Comparison of ENCODE assay signal across 19 cellular contexts in the genomic region with DNA sequence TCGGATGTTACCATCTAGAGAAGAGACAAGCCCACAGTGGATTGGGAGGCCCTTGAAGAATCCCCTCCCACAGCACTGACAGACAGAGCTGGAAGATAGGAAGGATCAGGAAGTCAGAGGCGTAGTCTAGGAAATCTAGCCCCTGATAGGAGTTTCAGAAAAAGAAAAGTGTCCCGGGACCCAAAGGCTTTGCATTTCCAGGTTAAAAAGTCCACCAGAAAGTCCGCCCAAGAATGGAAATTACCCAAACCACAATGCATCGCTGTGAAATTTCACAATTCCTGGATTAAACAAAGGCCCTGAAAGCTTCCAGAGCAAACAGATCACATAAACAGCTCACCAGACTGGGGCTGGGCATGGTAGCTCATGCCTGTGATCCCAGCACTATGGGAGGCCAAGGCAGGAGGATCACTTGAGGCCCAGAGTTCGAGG.
DNase-seq lines count a peak whose midpoint lies in the region; ATAC-seq and TF ChIP-seq lines count a peak whose summit lies in the region.
"Had no signal": no experiment of that assay in that cellular context is flagged by ENCODE, and none has a peak within 500 bp of the region (broad histone marks: within the 10 kb centered on the region; RNA-seq: fewer than 3 reads in every experiment).

No MANE protein-coding gene starts in this region.

- H3K27ac Mint-ChIP-seq in endothelial cell (ENCODE audit: unreplicated experiment) = no peak overlapping the region
- H3K27ac Mint-ChIP-seq in mesothelial cell of epicardium = peak overlapping the region; percentile 60
- no peak overlapping the region for H3K27ac Mint-ChIP-seq in activated CD4-positive, alpha-beta memory T cell treated with anti-CD3 and anti-CD28 coated beads, Interleukin-2, amount 10 ng/mL, durations not matched to agents 7 days and 5 days

- H3K4me1 Mint-ChIP-seq in endothelial cell (ENCODE audit: unreplicated experiment) = peaks cover 8% of the 10 kb centered on the region
- H3K4me1 Mint-ChIP-seq in mesothelial cell of epicardium = peaks cover 28% of the 10 kb centered on the region
- no peaks in the 10 kb centered on the region for H3K4me1 Mint-ChIP-seq in activated CD4-positive, alpha-beta memory T cell treated with anti-CD3 and anti-CD28 coated beads, Interleukin-2, amount 10 ng/mL, durations not matched to agents 7 days and 5 days

- H3K36me3 Mint-ChIP-seq in endothelial cell (ENCODE audit: low read depth, unreplicated experiment) (peaks cover 32% of the 10 kb centered on the region), mesothelial cell of epicardium (peaks cover 32% of the 10 kb centered on the region)
- peaks cover 10% of the 10 kb centered on the region for H3K36me3 Mint-ChIP-seq in activated CD4-positive, alpha-beta memory T cell treated with anti-CD3 and anti-CD28 coated beads, Interleukin-2, amount 10 ng/mL, durations not matched to agents 7 days and 5 days (ENCODE audit: low read depth)

- no peaks in the 10 kb centered on the region for H3K27me3 ChIP-seq in A673 (replicated peaks; ENCODE audit: insufficient read depth, low read depth, low read length, poor library complexity)
- H3K27me3 ChIP-seq: uterus had no signal

- peaks cover 5% of the 10 kb centered on the region for H3K36me3 ChIP-seq in A673 (ENCODE audit: insufficient read depth, low read length, poor library complexity, severe bottlenecking)
- no peaks in the 10 kb centered on the region; the same call in 1 of the 2 replicates for H3K36me3 ChIP-seq in SK-N-MC (ENCODE audit: insufficient read depth, low read length)
- H3K36me3 ChIP-seq: uterus had no signal

- H3K27me3 Mint-ChIP-seq in endothelial cell (ENCODE audit: unreplicated experiment) (peaks cover 4% of the 10 kb centered on the region), mesothelial cell of epicardium (ENCODE audit: low read depth) (no peaks in the 10 kb centered on the region)
- H3K27me3 Mint-ChIP-seq in activated CD4-positive, alpha-beta memory T cell treated with anti-CD3 and anti-CD28 coated beads, Interleukin-2, amount 10 ng/mL, durations not matched to agents 7 days and 5 days = no peaks in the 10 kb centered on the region
- H3K27me3 Mint-ChIP-seq: CD8-positive, alpha-beta memory T cell had no signal

- ATAC-seq in GM21619 (IDR thresholded peaks at IDR 0.05; ENCODE audit: unreplicated experiment) (no peak), GM18519 (IDR thresholded peaks at IDR 0.05; ENCODE audit: low FRiP score, unreplicated experiment) (no peak)

- DNase-seq in A673 (ENCODE audit: low spot score) = no peak
- DNase-seq in SK-N-MC (ENCODE audit: low read depth, low spot score) = no peak
- DNase-seq in endothelial cell (ENCODE audit: low spot score) = no peak
- DNase-seq in mesothelial cell of epicardium (ENCODE audit: low spot score in 2 of 2, unreplicated experiment in 2 of 2) = no peak
- no peak for DNase-seq in activated CD4-positive, alpha-beta memory T cell treated with anti-CD3 and anti-CD28 coated beads, Interleukin-2, amount 10 ng/mL, durations not matched to agents 7 days and 5 days
- no peak for DNase-seq in superior temporal gyrus (ENCODE audit: extremely low spot score)
- DNase-seq: ACHN; activated T-cell treated with anti-CD3 and anti-CD28 coated beads, Interleukin-2, amount 50 U/mL, for 48 hours; CD8-positive, alpha-beta memory T cell; cerebellar nuclear complex; DND-41; mammary epithelial cell; NCI-H2029 treated with DMSO at 0.1 percent for 48 hours; NCI-H526; OCI-M1; stimulated activated naive CD4-positive, alpha-beta T cell treated with Interleukin-2 at 50 U/mL for 16 hours; uterus had no signal

- POLR2A ChIA-PET in A673 (lab: Charles Lee; ENCODE audit: low non-redundant PET) = no interaction called here
- POLR2A ChIA-PET in activated CD4-positive, alpha-beta memory T cell treated with anti-CD3 and anti-CD28 coated beads, Interleukin-2, amount 10 ng/mL, durations not matched to agents 7 days and 5 days (lab: Charles Lee) = no interaction called here

- no peak overlapping the region for H3K9ac ChIP-seq in SK-N-MC (ENCODE audit: insufficient read length)

- CTCF ChIA-PET in A673 (lab: Charles Lee) = interaction anchor here (0.7 kb wide), 2 partner anchors 25 to 197 kb away, joined by 4 to 9 read pairs; no protein-coding TSS in a partner anchor
- CTCF ChIA-PET in activated CD4-positive, alpha-beta memory T cell treated with anti-CD3 and anti-CD28 coated beads, Interleukin-2, amount 10 ng/mL, durations not matched to agents 7 days and 5 days (lab: Charles Lee) = interaction anchor here (0.7 kb wide), 1 partner anchor 645 kb away, joined by 5 read pairs; no protein-coding TSS in a partner anchor

- H3K4me3 Mint-ChIP-seq in endothelial cell (ENCODE audit: unreplicated experiment) (peak overlapping the region; percentile 5), mesothelial cell of epicardium (no peak overlapping the region)
- no peak overlapping the region for H3K4me3 Mint-ChIP-seq in activated CD4-positive, alpha-beta memory T cell treated with anti-CD3 and anti-CD28 coated beads, Interleukin-2, amount 10 ng/mL, durations not matched to agents 7 days and 5 days
- H3K4me3 Mint-ChIP-seq: CD8-positive, alpha-beta memory T cell had no signal

- TF ChIP-seq CTCF in A673 (conservative IDR thresholded peaks at IDR 0.05; ENCODE audit: low read depth, low read length) = no peak
- TF ChIP-seq CTCF in endothelial cell (IDR thresholded peaks at IDR 0.05; ENCODE audit: unreplicated experiment) = no peak
- no peak for TF ChIP-seq CTCF in mesothelial cell of epicardium (IDR thresholded peaks at IDR 0.05; ENCODE audit: unreplicated experiment)

- H3K4me3 ChIP-seq in A673 (ENCODE audit: low read depth, low read length, poor library complexity, severe bottlenecking) = no peak overlapping the region
- H3K4me3 ChIP-seq in SK-N-MC = no peak overlapping the region
- H3K4me3 ChIP-seq: uterus had no signal

- BruUV-seq in A673 (replicated peaks; lab: Mats Ljungman, UMichigan) = no TSS peak

- intact Hi-C loops in A673 (cut with micrococcal nuclease; ENCODE audit: unreplicated experiment) = no loop called here

- H3K27ac ChIP-seq in A673 (ENCODE audit: low read depth, low read length, poor library complexity, severe bottlenecking) (peak overlapping the region; percentile 30), SK-N-MC (peak overlapping the region; percentile 31; the same call in 1 of the 2 replicates)
- H3K27ac ChIP-seq: uterus had no signal

- H3K9me3 Mint-ChIP-seq in endothelial cell (ENCODE audit: unreplicated experiment) (peaks cover 5% of the 10 kb centered on the region), mesothelial cell of epicardium (peaks cover 10% of the 10 kb centered on the region)
- H3K9me3 Mint-ChIP-seq in activated CD4-positive, alpha-beta memory T cell treated with anti-CD3 and anti-CD28 coated beads, Interleukin-2, amount 10 ng/mL, durations not matched to agents 7 days and 5 days = no peaks in the 10 kb centered on the region

- H3K9me3 ChIP-seq in A673 (ENCODE audit: low read depth, low read length, poor library complexity, severe bottlenecking) (peaks cover 10% of the 10 kb centered on the region), SK-N-MC (ENCODE audit: low read depth, low read length) (no peaks in the 10 kb centered on the region)
- H3K9me3 ChIP-seq: uterus had no signal

- peaks cover 18% of the 10 kb centered on the region for H3K4me1 ChIP-seq in A673 (ENCODE audit: insufficient read depth, low read length, poor library complexity, severe bottlenecking)
- H3K4me1 ChIP-seq: uterus had no signal
